ENCODE assay signal across 28 cellular contexts in the genomic region with DNA sequence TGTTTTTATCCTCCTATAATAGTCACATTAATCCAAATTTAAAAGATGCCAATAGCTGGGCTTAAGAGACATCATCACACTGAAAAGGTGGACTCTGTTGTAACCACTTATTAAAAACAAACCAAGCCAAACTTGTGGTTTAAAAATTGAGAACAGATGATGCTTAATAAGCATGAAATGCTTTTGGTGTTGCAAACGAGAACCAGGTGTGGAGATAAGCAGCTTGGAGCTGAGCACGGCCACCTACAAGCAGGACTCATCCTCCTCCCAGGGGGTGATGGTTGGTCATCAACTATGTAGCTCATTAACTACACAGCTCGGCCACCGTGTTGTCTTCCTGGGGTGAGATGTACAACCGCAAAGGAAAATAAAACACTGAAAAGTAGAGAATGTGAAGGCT.
DNase-seq lines count a peak whose midpoint lies in the region; ATAC-seq and TF ChIP-seq lines count a peak whose summit lies in the region.
"Had no signal": no experiment of that assay in that cellular context is flagged by ENCODE, and none has a peak within 500 bp of the region (broad histone marks: within the 10 kb centered on the region; RNA-seq: fewer than 3 reads in every experiment).

No MANE protein-coding gene starts in this region.

- POLR2A ChIA-PET in SK-N-SH (lab: Yijun Ruan, JAX): no interaction called here

- no peaks in the 10 kb centered on the region for H3K27me3 ChIP-seq in left ventricle myocardium inferior (ENCODE audit: low read depth)
- H3K27me3 ChIP-seq in SK-N-SH (ENCODE audit: insufficient read depth): no peaks in the 10 kb centered on the region
- H3K27me3 ChIP-seq: BLaER1 treated with 17β-estradiol and CSF1 and Interleukin-3, amounts not matched to agents 10 nM and 100 nM; neutrophil; transverse colon had no signal

- TF ChIP-seq EP300 in SK-N-SH (IDR thresholded peaks at IDR 0.05; ENCODE audit: borderline replicate concordance in 1 of 2, low read depth in 1 of 2, low read length in 1 of 2): peak in 1 of 2 experiments; percentile 67; a peak in 1 of 4 replicates

- H3K9me2 ChIP-seq in SK-N-SH: no peaks in the 10 kb centered on the region

- 4% methylated on average over 5 of the region's 5 CpGs for WGBS in SK-N-SH (ENCODE audit: low lambda C conversion rate)

- H3F3A ChIP-seq in SK-N-SH (replicated peaks; ENCODE audit: insufficient read depth): peaks cover 7% of the 10 kb centered on the region

- H3K36me3 ChIP-seq in left ventricle myocardium inferior (no peaks in the 10 kb centered on the region), SK-N-SH (replicated peaks in 1 of 2; ENCODE audit: control insufficient read depth in 1 of 2, insufficient read depth in 2 of 2, low read length in 1 of 2) (peaks cover 0 to 8% of the 10 kb centered on the region in 2 experiments)
- H3K36me3 ChIP-seq: BLaER1 treated with 17β-estradiol and CSF1 and Interleukin-3, amounts not matched to agents 10 nM and 100 nM; neutrophil; transverse colon had no signal

- CTCF ChIA-PET in SK-N-SH (lab: Yijun Ruan, JAX): no interaction called here

- no peaks in the 10 kb centered on the region for H4K20me1 ChIP-seq in SK-N-SH (ENCODE audit: insufficient read depth)
- H4K20me1 ChIP-seq: BLaER1 treated with 17β-estradiol and CSF1 and Interleukin-3, amounts not matched to agents 10 nM and 100 nM had no signal

- H3K9ac ChIP-seq in SK-N-SH: no peak overlapping the region
- H3K9ac ChIP-seq: BLaER1 treated with 17β-estradiol and CSF1 and Interleukin-3, amounts not matched to agents 10 nM and 100 nM had no signal

- ATAC-seq in Right ventricle myocardium inferior: no peak
- ATAC-seq: HepG2, left cardiac atrium had no signal

- no peaks in the 10 kb centered on the region for H3K36me3 Mint-ChIP-seq in glutamatergic neuron (ENCODE audit: unreplicated experiment)
- H3K36me3 Mint-ChIP-seq: activated naive CD8-positive, alpha-beta T cell; brain had no signal

- H3K9me3 Mint-ChIP-seq in glutamatergic neuron (ENCODE audit: unreplicated experiment): no peaks in the 10 kb centered on the region

- intact Hi-C loops in Right ventricle myocardium inferior (cut with DNase I): no loop called here
- intact Hi-C loops in left ventricle myocardium inferior (cut with micrococcal nuclease): no loop called here

- H3K79me2 ChIP-seq in SK-N-SH (ENCODE audit: insufficient read depth): no peaks in the 10 kb centered on the region

- H3K27ac Mint-ChIP-seq in glutamatergic neuron (ENCODE audit: unreplicated experiment): no peak overlapping the region
- H3K27ac Mint-ChIP-seq: activated naive CD8-positive, alpha-beta T cell; brain; H9; progenitor cell of endocrine pancreas had no signal

- H2AFZ ChIP-seq in SK-N-SH (ENCODE audit: low read depth): no peak overlapping the region

- H3K4me2 ChIP-seq in SK-N-SH: no peak overlapping the region; the same call in 1 of the 2 replicates
- H3K4me2 ChIP-seq: BLaER1 treated with 17β-estradiol and CSF1 and Interleukin-3, amounts not matched to agents 10 nM and 100 nM had no signal

- no peak overlapping the region for H3K4me3 Mint-ChIP-seq in glutamatergic neuron (ENCODE audit: unreplicated experiment)
- H3K4me3 Mint-ChIP-seq: activated naive CD8-positive, alpha-beta T cell; brain; H9 had no signal

- H3K4me1 ChIP-seq in left ventricle myocardium inferior (no peaks in the 10 kb centered on the region), SK-N-SH (ENCODE audit: control insufficient read depth in 1 of 2, insufficient read depth in 2 of 2, low read depth in 1 of 2, low read length in 1 of 2) (no peaks in the 10 kb centered on the region)
- H3K4me1 ChIP-seq: BLaER1 treated with 17β-estradiol and CSF1 and Interleukin-3, amounts not matched to agents 10 nM and 100 nM; Caco-2; transverse colon had no signal

- no peak for TF ChIP-seq RAD21 in SK-N-SH (IDR thresholded peaks at IDR 0.05; ENCODE audit: low read length)

- no peaks in the 10 kb centered on the region for H3K4me1 Mint-ChIP-seq in glutamatergic neuron (ENCODE audit: low read depth, unreplicated experiment)
- H3K4me1 Mint-ChIP-seq: brain had no signal

- peak; percentile 45 for DNase-seq in Right ventricle myocardium inferior (ENCODE audit: missing footprints)
- no peak for DNase-seq in left ventricle myocardium inferior
- DNase-seq in SK-N-SH: no peak
- DNase-seq in fibroblast of the aortic adventitia (ENCODE audit: low read depth): peak; percentile 62
- no peak for DNase-seq in NCI-H748 treated with DMSO at 0.1 percent for 48 hours (lab: John Stamatoyannopoulos, UW)
- DNase-seq in amygdala (lab: John Stamatoyannopoulos, UW): no peak
- DNase-seq in LoVo (ENCODE audit: low spot score): no peak
- no peak for DNase-seq in glutamatergic neuron
- DNase-seq: activated CD4-positive, alpha-beta T cell treated with anti-CD3 and anti-CD28 coated beads, Interleukin-2, amount 50 U/mL, for 48 hours; Caco-2; DND-41; effector CD8-positive, alpha-beta T cell; erythroblast; H9; head of caudate nucleus; left cardiac atrium; NCI-H1105 treated with DMSO at 0.1 percent for 48 hours; NCI-H2081; NCI-H82; SW 1271; transverse colon had no signal

- H3K27ac ChIP-seq in left ventricle myocardium inferior (replicated peaks) (no peak overlapping the region), SK-N-SH (ENCODE audit: low read depth in 2 of 2, low read length in 1 of 2) (no peak overlapping the region)
- H3K27ac ChIP-seq: 22Rv1; BLaER1 treated with 17β-estradiol and CSF1 and Interleukin-3, amounts not matched to agents 10 nM and 100 nM; neutrophil; transverse colon had no signal

- no peaks in the 10 kb centered on the region for H3K27me3 Mint-ChIP-seq in glutamatergic neuron (ENCODE audit: unreplicated experiment)
- H3K27me3 Mint-ChIP-seq: activated naive CD8-positive, alpha-beta T cell; progenitor cell of endocrine pancreas had no signal

- H3K4me3 ChIP-seq in left ventricle myocardium inferior (no peak overlapping the region), SK-N-SH (ENCODE audit: low read depth in 2 of 2, low read length in 1 of 2) (no peak overlapping the region), fibroblast of the aortic adventitia (ENCODE audit: low read depth, low read length) (no peak overlapping the region)
- H3K4me3 ChIP-seq: BLaER1 treated with 17β-estradiol and CSF1 and Interleukin-3, amounts not matched to agents 10 nM and 100 nM; transverse colon had no signal

- H3K9me3 ChIP-seq in left ventricle myocardium inferior (replicated peaks): peaks cover 2% of the 10 kb centered on the region
- H3K9me3 ChIP-seq in SK-N-SH: peaks cover 5% of the 10 kb centered on the region; the same call in 1 of the 2 replicates
- H3K9me3 ChIP-seq: BLaER1 treated with 17β-estradiol and CSF1 and Interleukin-3, amounts not matched to agents 10 nM and 100 nM; Caco-2; neutrophil; transverse colon had no signal

- TF ChIP-seq CTCF in left ventricle myocardium inferior (IDR thresholded peaks at IDR 0.05; ENCODE audit: borderline replicate concordance) (no peak), SK-N-SH (IDR thresholded peaks at IDR 0.05) (no peak), fibroblast of the aortic adventitia (IDR thresholded peaks at IDR 0.05; ENCODE audit: insufficient read depth, low read length) (no peak), glutamatergic neuron (IDR thresholded peaks at IDR 0.05; ENCODE audit: partially characterized antibody, unreplicated experiment) (no peak)

TF ChIP-seq in SK-N-SH, 30 proteins besides CTCF, POLR2A, EP300 and RAD21 (continues in another document):
- TF ChIP-seq JUND (IDR thresholded peaks at IDR 0.05) (no peak), GABPA (IDR thresholded peaks at IDR 0.05; ENCODE audit: low read depth) (no peak), TCF12 (IDR thresholded peaks at IDR 0.05) (peak; percentile 97), PBX3 (IDR thresholded peaks at IDR 0.05) (peak; percentile 46), MXI1 (IDR thresholded peaks at IDR 0.05; ENCODE audit: low read depth, low read length) (no peak), REST (IDR thresholded peaks at IDR 0.05; ENCODE audit: low read depth, low read length) (no peak), POLR2AphosphoS5 (IDR thresholded peaks at IDR 0.05; ENCODE audit: low read depth, low read length) (peak; percentile 76)

Comparison
In these comparisons a context has a peak if more than half of its experiments do, and no peak if none do; other contexts are left out.
1. DNase-seq: peak in Right ventricle myocardium inferior (single experiment) and fibroblast of the aortic adventitia (single experiment); none in left ventricle myocardium inferior (single experiment), SK-N-SH (single experiment), NCI-H748 treated with DMSO at 0.1 percent for 48 hours (single experiment), amygdala (0 of 56), LoVo (single experiment) and glutamatergic neuron (single experiment).